In genomic region chr7:50418086-50418515, GRCh38 we compare ENCODE assay signal across 9 cellular contexts. TPM values are rescaled to one million over a fixed set of nuclear protein-coding genes. Genes with fewer than 3 reads are reported as not detected.
A peak's percentile ranks its signal among the peaks of the same experiment; 100 is the strongest.
DNase-seq lines count a peak whose midpoint lies in the region; TF ChIP-seq lines count a peak whose summit lies in the region.
"Had no signal": no experiment of that assay in that cellular context is flagged by ENCODE, and none has a peak within 500 bp of the region (broad histone marks: within the 10 kb centered on the region; RNA-seq: fewer than 3 reads in every experiment).

No MANE protein-coding gene starts in this region.

- H3K9me3 ChIP-seq in HEK293 (ENCODE audit: control insufficient read depth, insufficient read depth, low read depth, low read length) = no peaks in the 10 kb centered on the region
- no peaks in the 10 kb centered on the region for H3K9me3 ChIP-seq in MG63

- peak; percentile 56 for DNase-seq in GM12864 (ENCODE audit: low read depth)
- DNase-seq in MG63 = peak; percentile 70
- peak; percentile 78 for DNase-seq in SK-N-DZ (ENCODE audit: low spot score)
- peak; percentile 92 for DNase-seq in activated naive CD4-positive, alpha-beta T cell treated with anti-CD3 and anti-CD28 coated beads for 36 hours
- peak; percentile 79 for DNase-seq in glutamatergic neuron
- peak; percentile 45 for DNase-seq in pulmonary artery endothelial cell (ENCODE audit: low read depth, low spot score)
- DNase-seq in mesenteric fat pad (ENCODE audit: low spot score) = no peak

- no peak overlapping the region for H3K27ac Mint-ChIP-seq in activated naive CD4-positive, alpha-beta T cell treated with anti-CD3 and anti-CD28 coated beads for 36 hours
- no peak overlapping the region for H3K27ac Mint-ChIP-seq in glutamatergic neuron (ENCODE audit: unreplicated experiment)
- H3K27ac Mint-ChIP-seq: stimulated activated naive CD8-positive, alpha-beta T cell treated with anti-CD3 and anti-CD28 coated beads, Interleukin-15, Interleukin-2, amounts not matched to agents 100 ng/mL and 50 ng/mL, for 24 hours had no signal

- POLR2A ChIA-PET in HEK293 (lab: Yijun Ruan, JAX) = no interaction called here

- H3K4me1 Mint-ChIP-seq in activated naive CD4-positive, alpha-beta T cell treated with anti-CD3 and anti-CD28 coated beads for 36 hours (ENCODE audit: low read depth) = peaks cover 24% of the 10 kb centered on the region
- H3K4me1 Mint-ChIP-seq in glutamatergic neuron (ENCODE audit: low read depth, unreplicated experiment) = peaks cover 4% of the 10 kb centered on the region

- H3K4me3 ChIP-seq in GM12864 (ENCODE audit: low read depth, low read length) = no peak overlapping the region
- H3K4me3 ChIP-seq in HEK293 (ENCODE audit: low read depth, low read length) = no peak overlapping the region
- no peak overlapping the region for H3K4me3 ChIP-seq in MG63

- no peaks in the 10 kb centered on the region for H3K9me3 Mint-ChIP-seq in activated naive CD4-positive, alpha-beta T cell treated with anti-CD3 and anti-CD28 coated beads for 36 hours
- no peaks in the 10 kb centered on the region for H3K9me3 Mint-ChIP-seq in glutamatergic neuron (ENCODE audit: unreplicated experiment)
- H3K9me3 Mint-ChIP-seq: stimulated activated naive CD8-positive, alpha-beta T cell treated with anti-CD3 and anti-CD28 coated beads, Interleukin-15, Interleukin-2, amounts not matched to agents 100 ng/mL and 50 ng/mL, for 24 hours had no signal

- H3K27me3 ChIP-seq in MG63 = no peaks in the 10 kb centered on the region

- CTCF ChIA-PET in HEK293 (lab: Yijun Ruan, JAX) = interaction anchor here (0.5 to 3.4 kb wide), 34 partner anchors 9 to 1867 kb away, joined by 3 to 30 read pairs (median 4); no protein-coding TSS in a partner anchor
- CTCF ChIA-PET in activated naive CD4-positive, alpha-beta T cell treated with anti-CD3 and anti-CD28 coated beads for 36 hours (lab: Charles Lee) = interaction anchor here (0.6 to 5.1 kb wide), 63 partner anchors 8 to 397 kb away, joined by 3 to 106 read pairs (median 6); partner anchors contain the start of gene ZPBP

- no peaks in the 10 kb centered on the region for H3K4me1 ChIP-seq in HEK293 (ENCODE audit: control insufficient read depth, insufficient read depth, low read length)

- intact Hi-C loops in activated naive CD4-positive, alpha-beta T cell treated with anti-CD3 and anti-CD28 coated beads for 36 hours (cut with micrococcal nuclease) = loop anchor here (1.0 kb wide), 8 partner anchors 21 to 326 kb away; no protein-coding TSS in a partner anchor

- H3K36me3 Mint-ChIP-seq in activated naive CD4-positive, alpha-beta T cell treated with anti-CD3 and anti-CD28 coated beads for 36 hours (ENCODE audit: low read depth) = no peaks in the 10 kb centered on the region
- H3K36me3 Mint-ChIP-seq in glutamatergic neuron (ENCODE audit: unreplicated experiment) = no peaks in the 10 kb centered on the region

- no peak overlapping the region for H3K4me3 Mint-ChIP-seq in activated naive CD4-positive, alpha-beta T cell treated with anti-CD3 and anti-CD28 coated beads for 36 hours
- no peak overlapping the region for H3K4me3 Mint-ChIP-seq in glutamatergic neuron (ENCODE audit: unreplicated experiment)
- H3K4me3 Mint-ChIP-seq: stimulated activated naive CD8-positive, alpha-beta T cell treated with anti-CD3 and anti-CD28 coated beads, Interleukin-15, Interleukin-2, amounts not matched to agents 100 ng/mL and 50 ng/mL, for 24 hours had no signal

- TF ChIP-seq CTCF in GM12864 (IDR thresholded peaks at IDR 0.05; ENCODE audit: low read depth, low read length, missing control alignments) (peak; percentile 96), HEK293 (tag by site-specific recombination; IDR thresholded peaks at IDR 0.05) (peak; percentile 74), glutamatergic neuron (IDR thresholded peaks at IDR 0.05; ENCODE audit: partially characterized antibody, unreplicated experiment) (peak; percentile 83)

- no peak overlapping the region for H3K27ac ChIP-seq in HEK293 (ENCODE audit: extremely low read depth, low read depth, low read length)

- H3K36me3 ChIP-seq in HEK293 (ENCODE audit: control insufficient read depth in 2 of 2, insufficient read depth in 1 of 2, low read length in 2 of 2) (no peaks in the 10 kb centered on the region), MG63 (no peaks in the 10 kb centered on the region)

- no peaks in the 10 kb centered on the region for H3K27me3 Mint-ChIP-seq in activated naive CD4-positive, alpha-beta T cell treated with anti-CD3 and anti-CD28 coated beads for 36 hours (ENCODE audit: low read depth)
- no peaks in the 10 kb centered on the region for H3K27me3 Mint-ChIP-seq in glutamatergic neuron (ENCODE audit: unreplicated experiment)
- H3K27me3 Mint-ChIP-seq: stimulated activated naive CD8-positive, alpha-beta T cell treated with anti-CD3 and anti-CD28 coated beads, Interleukin-15, Interleukin-2, amounts not matched to agents 100 ng/mL and 50 ng/mL, for 24 hours had no signal

TF ChIP-seq in HEK293, 187 proteins besides CTCF, POLR2A, EP300 and RAD21:
- TF ChIP-seq YY1 (tag by site-specific recombination; IDR thresholded peaks at IDR 0.05) (no peak), ZNF654 (tag by site-specific recombination; IDR thresholded peaks at IDR 0.05; ENCODE audit: low read depth) (peak; percentile 66), WT1 (tag by site-specific recombination; IDR thresholded peaks at IDR 0.05) (no peak), ZSCAN30 (tag by site-specific recombination; IDR thresholded peaks at IDR 0.05) (0 out of 2 replicates have a peak, but pooled peaks have one; percentile 35)

RNA-seq across cellular contexts. Expression of gene FIGNL1, which starts 32.0 kb away (rescaled TPM):
- 11.5 and 16.4 TPM in 2 replicates for total RNA-seq in MG63 (2014; rRNA removed; shearing (Covaris generic); ENCODE audit: low replicate concordance)
- polyA plus RNA-seq in SK-N-DZ (2014; cell fraction: cytosol; rRNA removed) = 45.8 and 50.9 TPM in 2 replicates
- 49.9 and 57.5 TPM in 2 replicates for polyA plus RNA-seq in SK-N-DZ (2014; cell fraction: nucleus; rRNA removed)
- 10 to 100 TPM; 43.7 to 44.4 TPM for total RNA-seq in activated naive CD4-positive, alpha-beta T cell treated with anti-CD3 and anti-CD28 coated beads for 36 hours
- 11.1 TPM for total RNA-seq in glutamatergic neuron (ENCODE audit: unreplicated experiment)
- total RNA-seq in pulmonary artery endothelial cell = 36.5 and 62.1 TPM in 2 replicates
- total RNA-seq in mesenteric fat pad = 7.2 TPM
